ENCODE assay signal across 8 cellular contexts in the genomic region with DNA sequence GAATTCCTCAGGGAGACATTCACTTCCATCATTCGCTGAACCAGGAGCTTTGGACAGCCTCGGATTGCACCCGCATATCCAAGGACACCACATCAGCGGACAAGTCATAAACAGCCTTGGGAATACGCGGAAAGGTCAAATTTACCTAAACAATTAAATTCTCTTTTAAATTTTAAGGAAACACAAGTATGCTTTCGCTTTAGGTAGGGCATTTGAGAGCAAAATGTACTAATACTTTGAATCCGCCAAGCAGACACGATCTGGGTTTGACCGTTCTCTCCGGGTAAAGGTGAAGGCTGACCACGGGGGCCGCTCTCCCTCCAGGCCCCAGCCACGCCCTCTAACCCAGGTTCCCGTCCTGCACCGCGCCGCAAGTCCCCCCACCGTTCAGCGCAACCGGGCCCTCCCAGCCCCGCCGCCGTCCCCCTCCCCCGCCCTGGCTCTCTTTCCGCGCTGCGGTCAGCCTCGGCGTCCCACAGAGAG. TPM values are rescaled to one million over a fixed set of nuclear protein-coding genes. Genes with fewer than 3 reads are reported as not detected.
DNase-seq lines count a peak whose midpoint lies in the region; ATAC-seq and TF ChIP-seq lines count a peak whose summit lies in the region.

No MANE protein-coding gene starts in this region.

- TF ChIP-seq CTCF in GM06990 (IDR thresholded peaks at IDR 0.05; ENCODE audit: insufficient read depth, low read length, poor library complexity, severe bottlenecking) (no peak), vagina (IDR thresholded peaks at IDR 0.05) (no peak)

- peak overlapping the region; percentile 93 for H3K27ac ChIP-seq in vagina

- H3K4me3 ChIP-seq in GM06990 (replicated peaks; ENCODE audit: low read depth, low read length) (peak overlapping the region; percentile 94), HAP-1 (peak overlapping the region; percentile 79), vagina (peak overlapping the region; percentile 77 to 92)

- peaks cover 5% of the 10 kb centered on the region; the same call in 1 of the 2 replicates for H3K4me1 ChIP-seq in HAP-1
- peaks cover 29% of the 10 kb centered on the region for H3K4me1 ChIP-seq in vagina

- no peaks in the 10 kb centered on the region for H3K36me3 ChIP-seq in GM06990 (ENCODE audit: control insufficient read depth, insufficient read depth, low read length)
- H3K36me3 ChIP-seq in HAP-1 (replicated peaks): no peaks in the 10 kb centered on the region
- no peaks in the 10 kb centered on the region for H3K36me3 ChIP-seq in vagina

- intact Hi-C loops in left ventricle myocardium superior (cut with micrococcal nuclease) (no loop called here), posterior vena cava (cut with DNase I) (loop anchor here in 1 of 2 donors (10.0 kb wide), 1 partner anchor 51 kb away; no protein-coding TSS in a partner anchor), vagina (cut with DNase I) (no loop called here)

- H3K9me3 ChIP-seq in HAP-1: no peaks in the 10 kb centered on the region
- H3K9me3 ChIP-seq in vagina: no peaks in the 10 kb centered on the region

- H3K27me3 ChIP-seq in GM06990 (replicated peaks; ENCODE audit: control insufficient read depth, insufficient read depth, low read length): no peaks in the 10 kb centered on the region
- no peaks in the 10 kb centered on the region for H3K27me3 ChIP-seq in HAP-1 (ENCODE audit: low read depth)
- no peaks in the 10 kb centered on the region for H3K27me3 ChIP-seq in vagina

- in situ Hi-C loops in HAP-1 (cut with MboI; ENCODE audit: low sequenced_read_pairs): loop anchor here (10.0 kb wide), 1 partner anchor 71 kb away; a partner anchor contains a TSS

- no peak for DNase-seq in GM06990 (ENCODE audit: extremely low read depth, insufficient read length)
- DNase-seq in HAP-1 (ENCODE audit: low spot score in 2 of 2): peak; percentile 78 to 89
- DNase-seq in LoVo (ENCODE audit: low spot score): peak; percentile 82
- DNase-seq in SK-N-DZ (ENCODE audit: low spot score): peak; percentile 79
- DNase-seq in amygdala (lab: John Stamatoyannopoulos, UW): peak in 47 of 56 donors; percentile 34 to 97 (median 83)
- DNase-seq in left ventricle myocardium superior: peak; percentile 91
- peak; percentile 94 for DNase-seq in posterior vena cava (ENCODE audit: low spot score)
- no peak for DNase-seq in vagina (ENCODE audit: extremely low spot score in 2 of 2)

- TF ChIP-seq POLR2A in vagina (IDR thresholded peaks at IDR 0.05): no peak

- peak; percentile 95 for ATAC-seq in left ventricle myocardium superior

RNA-seq across cellular contexts. Expression of a gene that starts 0.5 kb away (rescaled TPM):
- 74.3 and 77.8 TPM in 2 replicates for polyA plus RNA-seq in SK-N-DZ (2014; cell fraction: cytosol; rRNA removed)
- polyA plus RNA-seq in SK-N-DZ (2014; cell fraction: nucleus; rRNA removed): 62.9 and 66.0 TPM in 2 replicates
- total RNA-seq in left ventricle myocardium superior (357 TPM), posterior vena cava (10 to 100 TPM; 33.4 to 38.1 TPM), vagina (30.2 TPM)

Comparison
In these comparisons a context has a peak if more than half of its experiments do, and no peak if none do; other contexts are left out.
1. DNase-seq: peak in HAP-1 (2 of 2), LoVo (single experiment), SK-N-DZ (single experiment), amygdala (47 of 56), left ventricle myocardium superior (single experiment) and posterior vena cava (single experiment); none in GM06990 (single experiment) and vagina (0 of 2).
2. Peak in every context shown above with its lines, with median percentiles within 50 percentile points of each other: H3K4me3 ChIP-seq.